In genomic region chr12:9647825-9648700, GRCh38 we compare ENCODE assay signal across 8 cellular contexts. TPM values are rescaled to one million over a fixed set of nuclear protein-coding genes. Genes with fewer than 3 reads are reported as not detected.
A peak's percentile ranks its signal among the peaks of the same experiment; 100 is the strongest.
DNase-seq lines count a peak whose midpoint lies in the region; TF ChIP-seq lines count a peak whose summit lies in the region.

No MANE protein-coding gene starts in this region.

- H3K27ac ChIP-seq in adrenal gland, result peak overlapping the region in 4 of 5 donors; percentile 59 to 85 (median 75)
- H3K27ac ChIP-seq in right atrium auricular region, result peak overlapping the region; percentile 87 to 90
- H3K27ac ChIP-seq in uterus, result peak overlapping the region; percentile 84 to 91

- peaks cover 16% of the 10 kb centered on the region for H3K36me3 Mint-ChIP-seq in HFFc6 (ENCODE audit: low read depth)

- H3K9me3 Mint-ChIP-seq in HFFc6, result peaks cover 6% of the 10 kb centered on the region

- H3K4me1 Mint-ChIP-seq in HFFc6 (ENCODE audit: low read depth), result peaks cover 59% of the 10 kb centered on the region

- H3K36me3 ChIP-seq in adrenal gland (replicated peaks in 1 of 2), result no peaks in the 10 kb centered on the region
- no peaks in the 10 kb centered on the region for H3K36me3 ChIP-seq in right atrium auricular region
- no peaks in the 10 kb centered on the region for H3K36me3 ChIP-seq in uterus

- H3K4me3 Mint-ChIP-seq in HFFc6, result peak overlapping the region; percentile 85

- H3K4me1 ChIP-seq in adrenal gland (replicated peaks in 1 of 2) (peaks cover 6 to 10% of the 10 kb centered on the region in 2 donors), right atrium auricular region (peaks cover 0 to 27% of the 10 kb centered on the region in 2 donors), uterus (peaks cover 0 to 6% of the 10 kb centered on the region in 2 donors)

- intact Hi-C loops in adrenal gland (cut with DNase I) (no loop called here), uterus (cut with DNase I; ENCODE audit: low total_unique reads) (no loop called here)

- TF ChIP-seq POLR2A in adrenal gland (IDR thresholded peaks at IDR 0.05), result peak in 1 of 2 donors; percentile 59
- TF ChIP-seq POLR2A in uterus (IDR thresholded peaks at IDR 0.05), result peak; percentile 56 to 59

- H3K4me3 ChIP-seq in GM12864 (ENCODE audit: low read depth, low read length), result peak overlapping the region; percentile 86
- peak overlapping the region in 3 of 4 donors; percentile 63 to 83 (median 71) for H3K4me3 ChIP-seq in adrenal gland
- peak overlapping the region; percentile 57 to 73 for H3K4me3 ChIP-seq in right atrium auricular region
- peak overlapping the region; percentile 47 to 68 for H3K4me3 ChIP-seq in uterus

- no peaks in the 10 kb centered on the region for H3K9me3 ChIP-seq in adrenal gland (replicated peaks in 1 of 3)
- no peaks in the 10 kb centered on the region for H3K9me3 ChIP-seq in right atrium auricular region
- H3K9me3 ChIP-seq in uterus, result no peaks in the 10 kb centered on the region

- peak overlapping the region; percentile 95 for H3K27ac Mint-ChIP-seq in HFFc6

- TF ChIP-seq CTCF in GM12864 (IDR thresholded peaks at IDR 0.05; ENCODE audit: low read depth, low read length, missing control alignments), result no peak
- TF ChIP-seq CTCF in HFFc6 (IDR thresholded peaks at IDR 0.05), result no peak
- no peak for TF ChIP-seq CTCF in adrenal gland (IDR thresholded peaks at IDR 0.05)
- no peak for TF ChIP-seq CTCF in right atrium auricular region (IDR thresholded peaks at IDR 0.05)
- TF ChIP-seq CTCF in uterus (IDR thresholded peaks at IDR 0.05), result peak in 1 of 4 experiments; percentile 25

- H3K27me3 ChIP-seq in adrenal gland (no peaks in the 10 kb centered on the region), right atrium auricular region (no peaks in the 10 kb centered on the region), uterus (no peaks in the 10 kb centered on the region)

- WGBS in adrenal gland, 4 donors, result 0% methylated on average over 18 to 55 of the region's 55 CpGs

- DNase-seq in GM12864 (ENCODE audit: low read depth) (peak; percentile 93), HFFc6 (peak; percentile 52), MV-4-11 (lab: John Stamatoyannopoulos, UW) (peak; percentile 92), T follicular helper cell (ENCODE audit: low read depth) (peak; percentile 76), adrenal gland (peak; percentile 65 to 77 (median 72)), right atrium auricular region (ENCODE audit: low spot score) (peak; percentile 78), putamen (ENCODE audit: low spot score) (peak; percentile 50), uterus (peak; percentile 79 to 85)

- no peaks in the 10 kb centered on the region; the same call in 1 of the 2 replicates for H3K27me3 Mint-ChIP-seq in HFFc6 (ENCODE audit: insufficient read depth)

RNA-seq across cellular contexts. Expression of gene CLEC2D, which starts 21.4 kb away (rescaled TPM):
- 1 to 10 TPM; 1.1 to 1.9 (median 1.5) TPM for total RNA-seq in HFFc6 (2021; fragmentation: NEBNext Ultra II Directional; extraction: Animal tissue kit (Norgen Biotek cat#: 25700))
- total RNA-seq in adrenal gland (1 to 10 TPM; 1.9 to 9.5 (median 2.8) TPM), right atrium auricular region (1 to 10 TPM; 6.5 to 6.9 TPM), uterus (10 to 100 TPM in 2 of 4 donors, 1 to 10 TPM in 2; 6.8 to 22.8 (median 13.9) TPM)
- 10 to 100 TPM in 1 of 3 donors, 1 to 10 TPM in 1, under 1 TPM in 1; 0.75 to 12.4 (median 3.0) TPM for polyA plus RNA-seq in adrenal gland

RNA-seq across cellular contexts. Expression of gene KLRB1, which starts 40.3 kb away (rescaled TPM):
- not detected for total RNA-seq in HFFc6 (2021; fragmentation: NEBNext Ultra II Directional; extraction: Animal tissue kit (Norgen Biotek cat#: 25700))
- total RNA-seq in adrenal gland (1 to 10 TPM in 2 of 8 donors, under 1 TPM in 5, not detected in 1; 0.18 to 1.7 (median 0.74) TPM), right atrium auricular region (under 1 TPM in 1 of 2 donors, not detected in 1; 0.75 TPM), uterus (under 1 TPM in 2 of 4 donors, not detected in 2; 0.41 to 0.61 TPM)
- polyA plus RNA-seq in adrenal gland, result under 1 TPM; 0.13 to 0.48 (median 0.24) TPM

Comparison
In these comparisons a context has a peak if more than half of its experiments do, and no peak if none do; other contexts are left out.
1. Peak in every context shown above with its lines: DNase-seq, H3K4me3 ChIP-seq and H3K27ac ChIP-seq.